Comparison of ENCODE assay signal across 8 cellular contexts in the genomic region with DNA sequence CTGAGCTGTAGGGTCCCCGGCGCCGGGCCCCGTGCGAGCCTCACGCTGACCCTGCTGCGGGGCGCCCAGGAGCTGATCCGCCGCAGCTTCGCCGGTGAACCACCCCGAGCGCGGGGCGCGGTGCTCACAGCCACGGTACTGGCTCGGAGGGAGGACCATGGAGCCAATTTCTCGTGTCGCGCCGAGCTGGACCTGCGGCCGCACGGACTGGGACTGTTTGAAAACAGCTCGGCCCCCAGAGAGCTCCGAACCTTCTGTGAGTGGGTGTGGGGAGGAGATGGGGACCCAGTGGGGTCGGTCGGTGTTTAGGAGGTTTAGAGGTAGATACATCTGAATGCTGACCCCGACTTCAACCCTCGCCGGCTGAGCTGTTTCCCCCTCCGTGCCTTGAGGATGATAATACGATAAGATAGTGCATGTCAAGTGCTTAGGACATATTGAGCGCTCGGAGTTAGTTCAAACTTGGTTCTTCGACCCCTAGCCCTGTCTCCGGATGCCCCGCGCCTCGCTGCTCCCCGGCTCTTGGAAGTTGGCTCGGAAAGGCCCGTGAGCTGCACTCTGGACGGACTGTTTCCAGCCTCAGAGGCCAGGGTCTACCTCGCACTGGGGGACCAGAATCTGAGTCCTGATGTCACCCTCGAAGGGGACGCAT. TPM values are rescaled to one million over a fixed set of nuclear protein-coding genes. Genes with fewer than 3 reads are reported as not detected.
DNase-seq lines count a peak whose midpoint lies in the region; TF ChIP-seq lines count a peak whose summit lies in the region.

No MANE protein-coding gene starts in this region.

- CTCF ChIA-PET in Calu3 (lab: Charles Lee), result interaction anchor here (0.6 to 1.4 kb wide), 3 partner anchors 21 to 33 kb away, joined by 3 to 4 read pairs (median 3); a partner anchor contains a TSS

- peak overlapping the region; percentile 53 for H3K4me3 ChIP-seq in epithelial cell of esophagus (ENCODE audit: low read length)
- H3K4me3 ChIP-seq in parathyroid adenoma (ENCODE audit: low read depth, low read length), result peak overlapping the region; percentile 39
- peak overlapping the region in 1 of 3 donors; percentile 21 for H3K4me3 ChIP-seq in thyroid gland (replicated peaks in 1 of 3)

- TF ChIP-seq CTCF in Calu3 (IDR thresholded peaks at IDR 0.05; ENCODE audit: unreplicated experiment) (no peak), epithelial cell of esophagus (IDR thresholded peaks at IDR 0.05; ENCODE audit: insufficient read depth, low read depth, low read length, missing control alignments) (no peak), parathyroid adenoma (IDR thresholded peaks at IDR 0.05) (no peak), thyroid gland (IDR thresholded peaks at IDR 0.05) (no peak)

- no peaks in the 10 kb centered on the region for H3K9me3 ChIP-seq in parathyroid adenoma (ENCODE audit: control insufficient read depth, low read length)
- H3K9me3 ChIP-seq in thyroid gland, result no peaks in the 10 kb centered on the region

- no peak overlapping the region for H3K27ac ChIP-seq in parathyroid adenoma
- no peak overlapping the region for H3K27ac ChIP-seq in thyroid gland
- H3K27ac ChIP-seq in substantia nigra (ENCODE audit: low read depth, low read length, poor library complexity, severe bottlenecking), result no peak overlapping the region

- H2AFZ ChIP-seq in parathyroid adenoma, result peak overlapping the region; percentile 42

- H3K36me3 Mint-ChIP-seq in Calu3 (ENCODE audit: insufficient read depth, unreplicated experiment), result peaks cover 49% of the 10 kb centered on the region

- WGBS in thyroid gland, 2 donors, result 0 to 6% methylated on average over 4 to 21 of the region's 49 CpGs

- H3K36me3 ChIP-seq in parathyroid adenoma (ENCODE audit: control insufficient read depth, insufficient read depth, low read length) (no peaks in the 10 kb centered on the region), thyroid gland (no peaks in the 10 kb centered on the region)

- peak overlapping the region; percentile 73 for H3K4me2 ChIP-seq in parathyroid adenoma (ENCODE audit: low read length)

- H3K9me3 Mint-ChIP-seq in Calu3 (ENCODE audit: low read depth, unreplicated experiment), result no peaks in the 10 kb centered on the region

- H3K4me1 ChIP-seq in parathyroid adenoma (peaks cover 12% of the 10 kb centered on the region), thyroid gland (peaks cover 35 to 83% of the 10 kb centered on the region in 2 donors)

- no peaks in the 10 kb centered on the region for H3K79me2 ChIP-seq in parathyroid adenoma

- DNase-seq in Calu3 (no peak), OCI-M1 (lab: John Stamatoyannopoulos, UW) (peak; percentile 83), epithelial cell of esophagus (ENCODE audit: low read depth) (no peak), thyroid gland (no peak), substantia nigra (lab: John Stamatoyannopoulos, UW) (no peak), mucosa of gallbladder (ENCODE audit: low spot score) (no peak)
- DNase-seq in activated CD4-positive, alpha-beta T cell treated with anti-CD3 and anti-CD28 coated beads for 48 hours, result no peak

- intact Hi-C loops in Calu3 (cut with micrococcal nuclease; ENCODE audit: unreplicated experiment) (no loop called here), thyroid gland (cut with DNase I) (no loop called here)

- peak overlapping the region; percentile 59 for H3K4me3 Mint-ChIP-seq in Calu3 (ENCODE audit: low read depth, unreplicated experiment)

- no peak overlapping the region for H3K9ac ChIP-seq in parathyroid adenoma

- H3K27ac Mint-ChIP-seq in Calu3 (ENCODE audit: unreplicated experiment), result peak overlapping the region; percentile 16

- H3K27me3 Mint-ChIP-seq in Calu3 (ENCODE audit: unreplicated experiment), result peaks cover 30% of the 10 kb centered on the region

- TF ChIP-seq POLR2A in thyroid gland (IDR thresholded peaks at IDR 0.05), result no peak

- no TSS peak for BruUV-seq in Calu3 (replicated peaks; lab: Mats Ljungman, UMichigan)

- peaks cover 15% of the 10 kb centered on the region for H3K4me1 Mint-ChIP-seq in Calu3 (ENCODE audit: low read depth, unreplicated experiment)

- peaks cover 11% of the 10 kb centered on the region for H3K27me3 ChIP-seq in parathyroid adenoma (ENCODE audit: control insufficient read depth, insufficient read depth, low read length)
- H3K27me3 ChIP-seq in thyroid gland, result peaks cover 49% of the 10 kb centered on the region

RNA-seq across cellular contexts. Expression of a gene that starts 1.9 kb away (rescaled TPM):
- total RNA-seq in Calu3 (2022) (0.61 and 1.3 TPM in 2 replicates), thyroid gland (1 to 10 TPM in 2 of 4 donors, not detected in 2; 1.0 to 1.6 TPM), mucosa of gallbladder (0.49 TPM)

RNA-seq across cellular contexts. Expression of a gene that starts 4.9 kb away (rescaled TPM):
- 1.6 and 1.7 TPM in 2 replicates for total RNA-seq in Calu3 (2022)
- under 1 TPM in 1 of 4 donors, not detected in 3; 0.44 TPM for total RNA-seq in thyroid gland
- 0.72 TPM for total RNA-seq in mucosa of gallbladder

RNA-seq across cellular contexts. Expression of a gene that starts 17.9 kb away (rescaled TPM):
- 4.6 and 7.0 TPM in 2 replicates for total RNA-seq in Calu3 (2022)
- total RNA-seq in thyroid gland, result 1 to 10 TPM in 3 of 4 donors, under 1 TPM in 1; 0.75 to 8.8 (median 2.2) TPM
- total RNA-seq in mucosa of gallbladder, result 7.3 TPM

RNA-seq across cellular contexts. Expression of a gene that starts 20.8 kb away (rescaled TPM):
- total RNA-seq in Calu3 (2022), result 91.0 and 147 TPM in 2 replicates
- 10 to 100 TPM in 3 of 4 donors, 1 to 10 TPM in 1; 8.1 to 37.6 (median 19.7) TPM for total RNA-seq in thyroid gland
- total RNA-seq in mucosa of gallbladder, result 8.5 TPM

RNA-seq across cellular contexts. Expression of a gene that starts 24.1 kb away (rescaled TPM):
- total RNA-seq in Calu3 (2022), result 18.7 and 18.9 TPM in 2 replicates
- total RNA-seq in thyroid gland, result 10 to 100 TPM; 22.8 to 44.8 (median 33.3) TPM
- 21.8 TPM for total RNA-seq in mucosa of gallbladder
